In genomic region chr17:65743313-65743665, GRCh38 we compare ENCODE assay signal across 1 cellular context.
TF ChIP-seq lines count a peak whose summit lies in the region.

No MANE protein-coding gene starts in this region.

TF ChIP-seq in IMR-90, 13 proteins besides CTCF, POLR2A, EP300 and RAD21:
- no peak for TF ChIP-seq MAFK (IDR thresholded peaks at IDR 0.05; ENCODE audit: low read depth, low read length)
- TF ChIP-seq USF2 (IDR thresholded peaks at IDR 0.05; ENCODE audit: low read depth, low read length) = no peak
- no peak for TF ChIP-seq MXI1 (IDR thresholded peaks at IDR 0.05; ENCODE audit: borderline replicate concordance, low read depth, low read length)
- TF ChIP-seq RCOR1 (IDR thresholded peaks at IDR 0.05; ENCODE audit: insufficient replicate concordance, low read length) = no peak
- no peak for TF ChIP-seq SMC3 (IDR thresholded peaks at IDR 0.05; ENCODE audit: low read depth, low read length)
- no peak for TF ChIP-seq RFX5 (IDR thresholded peaks at IDR 0.05; ENCODE audit: low read depth, low read length)
- TF ChIP-seq FOS (IDR thresholded peaks at IDR 0.05; ENCODE audit: low read depth, low read length) = no peak
